In the genomic region with DNA sequence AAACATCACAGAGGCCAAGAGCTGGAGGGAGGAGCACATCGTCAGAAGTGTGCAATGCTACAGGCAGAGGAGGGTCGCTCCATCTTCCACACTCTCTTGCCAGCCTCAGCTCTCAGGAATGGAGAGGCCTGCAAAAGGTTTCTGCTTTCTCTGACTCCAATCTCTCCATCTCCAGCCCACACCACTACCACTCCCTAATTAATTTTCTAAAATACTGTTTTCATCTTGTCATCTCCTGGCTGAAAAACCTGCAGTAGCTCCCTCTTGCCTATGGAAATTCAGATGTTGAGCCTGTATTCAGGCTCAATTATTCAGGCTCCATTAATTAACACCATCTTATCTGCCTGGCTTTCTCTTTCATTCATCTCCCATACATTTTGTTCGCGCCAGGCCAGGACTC, we compare ENCODE assay signal across 29 cellular contexts.
"Had no signal": no experiment of that assay in that cellular context is flagged by ENCODE, and none has a peak within 500 bp of the region (broad histone marks: within the 10 kb centered on the region; RNA-seq: fewer than 3 reads in every experiment).

No MANE protein-coding gene starts in this region.

- ATAC-seq: activated CD8-positive, alpha-beta T cell treated with anti-CD3 and anti-CD28 coated beads for 36 hours; activated naive CD8-positive, alpha-beta T cell treated with anti-CD3 and anti-CD28 coated beads, Interleukin-2, amount 50 U/mL, for 24 hours; activated T-cell treated with anti-CD3 and anti-CD28 coated beads, Interleukin-2, amount 50 U/mL, for 4 hours; activated T-cell treated with anti-CD3 and anti-CD28 coated beads, Interleukin-2, amount 50 U/mL, for 72 hours; activated T-helper 17 cell treated with anti-CD3 and anti-CD28 coated beads, Interleukin-2, amount 50 U/mL, for 72 hours had no signal

- H3K4me3 ChIP-seq: ascending aorta, cardiac muscle cell had no signal

- H3K27me3 ChIP-seq: ascending aorta, cardiac muscle cell had no signal

- H3K9me3 ChIP-seq: ascending aorta had no signal

- DNase-seq: activated B cell treated with CpG ODN at 0.5 μM for 24 hours; activated CD4-positive, alpha-beta memory T cell treated with anti-CD3 and anti-CD28 coated beads for 36 hours; activated CD4-positive, alpha-beta T cell treated with anti-CD3 and anti-CD28 coated beads for 4 hours; activated CD4-positive, alpha-beta T cell treated with anti-CD3 and anti-CD28 coated beads, Interleukin-2, amount 10 ng/mL, durations not matched to agents 24 days and 14 days; activated CD4-positive, alpha-beta T cell treated with anti-CD3 and anti-CD28 coated beads, Interleukin-2, amount 50 U/mL, for 1 hour; activated CD4-positive, alpha-beta T cell treated with anti-CD3 and anti-CD28 coated beads, Interleukin-2, amount 50 U/mL, for 4 hours; activated CD4-positive, CD25-positive, alpha-beta regulatory T cell treated with anti-CD3 and anti-CD28 coated beads, Interleukin-2, amount 50 U/mL, for 72 hours; activated CD8-positive, alpha-beta memory T cell treated with anti-CD3 and anti-CD28 coated beads, Interleukin-2, amount 50 U/mL, for 4 hours; activated CD8-positive, alpha-beta T cell treated with anti-CD3 and anti-CD28 coated beads for 36 hours; activated effector memory CD4-positive, alpha-beta T cell treated with anti-CD3 and anti-CD28 coated beads, Interleukin-2, amount 50 U/mL, for 16 hours; activated gamma-delta T cell treated with Interleukin-2 at 50 U/mL for 16 hours; activated naive CD4-positive, alpha-beta T cell; activated naive CD4-positive, alpha-beta T cell treated with anti-CD3 and anti-CD28 coated beads, Interleukin-2, amount 10 ng/mL, durations not matched to agents 7 days and 5 days; activated naive CD8-positive, alpha-beta T cell treated with anti-CD3 and anti-CD28 coated beads, Interleukin-2, amount 10 ng/mL, durations not matched to agents 7 days and 5 days; activated naive CD8-positive, alpha-beta T cell treated with anti-CD3 and anti-CD28 coated beads, Interleukin-2, amount 50 U/mL, for 24 hours; activated T-cell treated with anti-CD3 and anti-CD28 coated beads for 4 hours; activated T-cell treated with anti-CD3 and anti-CD28 coated beads, Interleukin-2, amount 50 U/mL, for 1 hour; activated T-cell treated with anti-CD3 and anti-CD28 coated beads, Interleukin-2, amount 50 U/mL, for 4 hours; activated T-cell treated with anti-CD3 and anti-CD28 coated beads, Interleukin-2, amount 50 U/mL, for 72 hours; amygdala; anterior cingulate cortex; caudate nucleus; cerebellar nuclear complex; T-helper 2 cell; T-helper 9 cell had no signal

- H3K36me3 ChIP-seq: ascending aorta, cardiac muscle cell had no signal

- H3K4me1 ChIP-seq: ascending aorta had no signal

- H3K27ac ChIP-seq: ascending aorta, cardiac muscle cell, VCaP had no signal
